In genomic region chr12:50515587-50515986, GRCh38 we compare ENCODE assay signal across 15 cellular contexts. TPM values are rescaled to one million over a fixed set of nuclear protein-coding genes. Genes with fewer than 3 reads are reported as not detected.
DNase-seq lines count a peak whose midpoint lies in the region; ATAC-seq and TF ChIP-seq lines count a peak whose summit lies in the region.
"Had no signal": no experiment of that assay in that cellular context is flagged by ENCODE, and none has a peak within 500 bp of the region (broad histone marks: within the 10 kb centered on the region; RNA-seq: fewer than 3 reads in every experiment).

No MANE protein-coding gene starts in this region.

- no peak overlapping the region for H2BK5ac ChIP-seq in IMR-90 (ENCODE audit: low read depth, low read length, poor library complexity, severe bottlenecking)

- no peak overlapping the region for H4K91ac ChIP-seq in IMR-90 (ENCODE audit: insufficient read depth, low read depth, low read length)

- CTCF ChIA-PET in IMR-90 (lab: Yijun Ruan, JAX) (no interaction called here), MCF 10A (lab: Yijun Ruan, JAX) (interaction anchor here (0.5 to 1.0 kb wide), 2 partner anchors 9 to 131 kb away, joined by 3 read pairs; no protein-coding TSS in a partner anchor)
- CTCF ChIA-PET in activated CD4-positive, alpha-beta memory T cell treated with anti-CD3 and anti-CD28 coated beads for 36 hours (lab: Charles Lee) = interaction anchor here (0.7 to 2.1 kb wide), 3 partner anchors 11 to 106 kb away, joined by 3 to 12 read pairs (median 4); partner anchors contain the start of gene DIP2B

- no peak for TF ChIP-seq CTCF in IMR-90 (conservative IDR thresholded peaks at IDR 0.05; ENCODE audit: low read depth, low read length)
- TF ChIP-seq CTCF in mesothelial cell of epicardium (IDR thresholded peaks at IDR 0.05; ENCODE audit: unreplicated experiment) = no peak
- TF ChIP-seq CTCF in MCF 10A (IDR thresholded peaks at IDR 0.05; ENCODE audit: unreplicated experiment) = no peak
- no peak for TF ChIP-seq CTCF in GM23338 (conservative IDR thresholded peaks at IDR 0.05; ENCODE audit: low read depth in 2 of 2)

- H3K9ac ChIP-seq in IMR-90 (ENCODE audit: low read depth, low read length) = no peak overlapping the region
- H3K9ac ChIP-seq: parathyroid adenoma had no signal

- H3K4me1 Mint-ChIP-seq in activated CD4-positive, alpha-beta memory T cell treated with anti-CD3 and anti-CD28 coated beads for 36 hours (ENCODE audit: low read depth) = peaks cover 47% of the 10 kb centered on the region
- H3K4me1 Mint-ChIP-seq in mesothelial cell of epicardium (peaks cover 4% of the 10 kb centered on the region), MCF 10A (ENCODE audit: insufficient read depth, unreplicated experiment) (peaks cover 9% of the 10 kb centered on the region), GM23338 (peaks cover 2% of the 10 kb centered on the region; the same call in 1 of the 3 replicates)

- 38% methylated on average over 1 of the region's 2 CpGs; no CpG with 5 or more reads in 1 of the 2 experiments for WGBS in IMR-90 (ENCODE audit: extremely low coverage in 2 of 2, insufficient read length in 1 of 2), 2 experiments

- no peak; the same call in 1 of the 2 replicates for ATAC-seq in IMR-90 (ENCODE audit: low read depth)
- no peak for ATAC-seq in GM23338

- H3K27me3 ChIP-seq in IMR-90 (ENCODE audit: control insufficient read depth, insufficient read depth, low read length) (no peaks in the 10 kb centered on the region), GM23338 (ENCODE audit: insufficient read depth) (no peaks in the 10 kb centered on the region)
- H3K27me3 ChIP-seq: SJSA1 had no signal

- H3K4me2 ChIP-seq in IMR-90 (ENCODE audit: low read depth, low read length) (no peak overlapping the region), GM23338 (no peak overlapping the region)

- H3K9me1 ChIP-seq in IMR-90 (ENCODE audit: insufficient read depth, low read length) = peaks cover 6% of the 10 kb centered on the region

- POLR2A ChIA-PET in IMR-90 (lab: Charles Lee; ENCODE audit: unreplicated experiment) = no interaction called here
- POLR2A ChIA-PET in activated CD4-positive, alpha-beta memory T cell treated with anti-CD3 and anti-CD28 coated beads for 36 hours (lab: Charles Lee) = no interaction called here
- POLR2A ChIA-PET in MCF 10A (lab: Yijun Ruan, JAX) = interaction anchor here (0.7 kb wide), 1 partner anchor 139 kb away, joined by 3 read pairs; no protein-coding TSS in a partner anchor

- H3K36me3 Mint-ChIP-seq in activated CD4-positive, alpha-beta memory T cell treated with anti-CD3 and anti-CD28 coated beads for 36 hours = no peaks in the 10 kb centered on the region
- H3K36me3 Mint-ChIP-seq in mesothelial cell of epicardium (no peaks in the 10 kb centered on the region), MCF 10A (ENCODE audit: insufficient read depth, unreplicated experiment) (peaks cover 6% of the 10 kb centered on the region), GM23338 (ENCODE audit: low read depth) (peaks cover 3% of the 10 kb centered on the region; the same call in 1 of the 3 replicates)

- H3K4me3 ChIP-seq in IMR-90 (ENCODE audit: insufficient read depth, low read depth, low read length) (no peak overlapping the region), GM23338 (no peak overlapping the region)
- H3K4me3 ChIP-seq: coronary artery, lower lobe of right lung, SJSA1 had no signal

- no peak overlapping the region for H2BK120ac ChIP-seq in IMR-90 (ENCODE audit: low read depth, low read length)

- no peak overlapping the region for H3K27ac ChIP-seq in IMR-90 (ENCODE audit: insufficient read depth, low read length)
- H3K27ac ChIP-seq in GM23338 (ENCODE audit: low read depth) = no peak overlapping the region
- H3K27ac ChIP-seq: 22Rv1, coronary artery, lower lobe of right lung, parathyroid adenoma, SJSA1 had no signal

- no peak overlapping the region for H4K5ac ChIP-seq in IMR-90 (ENCODE audit: low read depth, low read length)

- H3K4me1 ChIP-seq in IMR-90 (ENCODE audit: control insufficient read depth, insufficient read depth, low read length) (peaks cover 13% of the 10 kb centered on the region), GM23338 (ENCODE audit: insufficient read depth) (peaks cover 7% of the 10 kb centered on the region; the same call in 1 of the 2 replicates)

- TF ChIP-seq RAD21 in IMR-90 (IDR thresholded peaks at IDR 0.05; ENCODE audit: low read length) = no peak

- peak overlapping the region; percentile 5; the same call in 1 of the 2 replicates for H3K14ac ChIP-seq in IMR-90 (replicated peaks; ENCODE audit: low read depth, low read length)

- no peak for TF ChIP-seq POLR2A in IMR-90 (IDR thresholded peaks at IDR 0.05; ENCODE audit: low read depth, low read length)

- no peak overlapping the region for H2BK15ac ChIP-seq in IMR-90 (ENCODE audit: low read depth, low read length)

- H3K23ac ChIP-seq in IMR-90 (ENCODE audit: low read depth, low read length) = no peak overlapping the region

- H3K36me3 ChIP-seq in IMR-90 (ENCODE audit: control insufficient read depth, insufficient read depth, low read length) (no peaks in the 10 kb centered on the region; the same call in 1 of the 2 replicates), GM23338 (ENCODE audit: insufficient read depth) (no peaks in the 10 kb centered on the region)
- H3K36me3 ChIP-seq: lower lobe of right lung, SJSA1 had no signal

- peaks cover 3% of the 10 kb centered on the region; the same call in 1 of the 2 replicates for H4K20me1 ChIP-seq in IMR-90 (ENCODE audit: insufficient read depth, low read length)
- H4K20me1 ChIP-seq in GM23338 (replicated peaks; ENCODE audit: insufficient read depth) = peaks cover 29% of the 10 kb centered on the region

- H3K9me2 ChIP-seq in GM23338 (ENCODE audit: insufficient read depth) = peaks cover 5% of the 10 kb centered on the region; the same call in 1 of the 2 replicates

- H3K27me3 Mint-ChIP-seq in activated CD4-positive, alpha-beta memory T cell treated with anti-CD3 and anti-CD28 coated beads for 36 hours = no peaks in the 10 kb centered on the region
- no peaks in the 10 kb centered on the region for H3K27me3 Mint-ChIP-seq in mesothelial cell of epicardium (ENCODE audit: low read depth)
- no peaks in the 10 kb centered on the region for H3K27me3 Mint-ChIP-seq in MCF 10A (ENCODE audit: insufficient read depth, unreplicated experiment)
- H3K27me3 Mint-ChIP-seq in GM23338 (ENCODE audit: insufficient read depth, low read depth, poor library complexity) = peaks cover 2% of the 10 kb centered on the region

- H3K4me3 Mint-ChIP-seq in activated CD4-positive, alpha-beta memory T cell treated with anti-CD3 and anti-CD28 coated beads for 36 hours = no peak overlapping the region
- H3K4me3 Mint-ChIP-seq in mesothelial cell of epicardium = no peak overlapping the region
- no peak overlapping the region for H3K4me3 Mint-ChIP-seq in MCF 10A (ENCODE audit: unreplicated experiment)
- H3K4me3 Mint-ChIP-seq in GM23338 = no peak overlapping the region

- BruUV-seq in IMR-90 (replicated peaks; lab: Mats Ljungman, UMichigan) (no TSS peak), MCF 10A (replicated peaks; lab: Mats Ljungman, UMichigan) (no TSS peak)

- intact Hi-C loops in IMR-90 (cut with micrococcal nuclease) (loop anchor here (5.0 kb wide), 1 partner anchor 57 kb away; no protein-coding TSS in a partner anchor), MCF 10A (cut with micrococcal nuclease) (no loop called here)
- intact Hi-C loops in activated CD4-positive, alpha-beta memory T cell treated with anti-CD3 and anti-CD28 coated beads for 36 hours (cut with micrococcal nuclease) = loop anchor here (5.0 kb wide), 1 partner anchor 42 kb away; no protein-coding TSS in a partner anchor

- H2AFZ ChIP-seq in IMR-90 (replicated peaks; ENCODE audit: low read length, poor library complexity) (no peak overlapping the region), GM23338 (no peak overlapping the region)
- H2AFZ ChIP-seq: parathyroid adenoma had no signal

- no peak overlapping the region for H3K4ac ChIP-seq in IMR-90 (ENCODE audit: low read depth, low read length)

- H4K8ac ChIP-seq in IMR-90 (ENCODE audit: low read depth in 2 of 2, low read length in 2 of 2) = no peak overlapping the region

- no peaks in the 10 kb centered on the region for H3K9me3 ChIP-seq in IMR-90 (ENCODE audit: control insufficient read depth, insufficient read depth, low read length)
- H3K9me3 ChIP-seq: lower lobe of right lung, SJSA1 had no signal

- dilution Hi-C loops in IMR-90 (cut with HindIII; ENCODE audit: low sequenced_read_pairs, unreplicated experiment) = no loop called here

- in situ Hi-C loops in IMR-90 (cut with MboI; ENCODE audit: low sequenced_read_pairs) = loop anchor here (25.0 kb wide), 1 partner anchor 847 kb away; no protein-coding TSS in a partner anchor

- H3K18ac ChIP-seq in IMR-90 (ENCODE audit: low read depth, low read length) = no peak overlapping the region

- H3K9me3 Mint-ChIP-seq in activated CD4-positive, alpha-beta memory T cell treated with anti-CD3 and anti-CD28 coated beads for 36 hours = no peaks in the 10 kb centered on the region
- H3K9me3 Mint-ChIP-seq in mesothelial cell of epicardium (no peaks in the 10 kb centered on the region), MCF 10A (ENCODE audit: unreplicated experiment) (no peaks in the 10 kb centered on the region), GM23338 (no peaks in the 10 kb centered on the region)

- H2BK20ac ChIP-seq in IMR-90 (ENCODE audit: low read depth, low read length) = no peak overlapping the region

- H3K79me2 ChIP-seq in GM23338 (replicated peaks; ENCODE audit: insufficient read depth) = peaks cover 99% of the 10 kb centered on the region

- no peaks in the 10 kb centered on the region for H3F3A ChIP-seq in GM23338 (replicated peaks; ENCODE audit: low read depth)

- no peak overlapping the region for H3K56ac ChIP-seq in IMR-90 (ENCODE audit: extremely low read depth, insufficient read depth, low read length)

- DNase-seq in NOMO-1 (lab: John Stamatoyannopoulos, UW; ENCODE audit: unreplicated experiment in 2 of 2) (peak; percentile 34 to 41), NOMO-1 treated with dmso at 0.1 percent for 144 hours (lab: John Stamatoyannopoulos, UW; ENCODE audit: unreplicated experiment) (no peak), IMR-90 (no peak), mesothelial cell of epicardium (ENCODE audit: low spot score in 2 of 2, unreplicated experiment in 2 of 2) (no peak), MCF 10A (ENCODE audit: unreplicated experiment) (no peak), GM23338 (ENCODE audit: low spot score) (no peak)
- DNase-seq in activated CD4-positive, alpha-beta memory T cell treated with anti-CD3 and anti-CD28 coated beads for 36 hours = no peak
- no peak for DNase-seq in stimulated activated CD4-positive, alpha-beta T cell treated with anti-CD3 and anti-CD28 coated beads, Interleukin-12 subunit alpha, Interleukin-12 subunit beta, amount 100 ng/mL, for 4 hours
- DNase-seq: activated CD4-positive, alpha-beta T cell treated with anti-CD3 and anti-CD28 coated beads for 4 hours; lower lobe of right lung; NCI-H2081 treated with DMSO at 0.1 percent for 48 hours had no signal

- peak overlapping the region; percentile 66 for H3K27ac Mint-ChIP-seq in activated CD4-positive, alpha-beta memory T cell treated with anti-CD3 and anti-CD28 coated beads for 36 hours
- H3K27ac Mint-ChIP-seq in mesothelial cell of epicardium (peak overlapping the region; percentile 35), MCF 10A (ENCODE audit: low read depth, unreplicated experiment) (no peak overlapping the region), GM23338 (no peak overlapping the region)

- H3K79me1 ChIP-seq in IMR-90 (ENCODE audit: low read depth in 1 of 2, low read length in 2 of 2) = peaks cover 29 to 73% of the 10 kb centered on the region in 2 experiments

- H2AK5ac ChIP-seq in IMR-90 (ENCODE audit: low read depth, low read length) = no peak overlapping the region

- no peak overlapping the region for H2AK9ac ChIP-seq in IMR-90 (replicated peaks; ENCODE audit: low read depth, low read length, poor library complexity)

RNA-seq across cellular contexts. Expression of gene DIP2B, which starts 10.8 kb away (rescaled TPM):
- 12.9 and 13.9 TPM in 2 replicates for total RNA-seq in IMR-90 (2012; rRNA removed)
- polyA plus RNA-seq in IMR-90 (2012; rRNA removed) = 6.8 and 7.7 TPM in 2 replicates
- polyA plus RNA-seq in IMR-90 (2012; cell fraction: cytosol; rRNA removed) = 4.1 and 4.4 TPM in 2 replicates
- polyA plus RNA-seq in IMR-90 (2012; cell fraction: nucleus; rRNA removed; ENCODE audit: low replicate concordance) = 6.4 and 11.5 TPM in 2 replicates
- total RNA-seq in activated CD4-positive, alpha-beta memory T cell treated with anti-CD3 and anti-CD28 coated beads for 36 hours = 10 to 100 TPM; 23.3 to 23.7 TPM
- total RNA-seq in mesothelial cell of epicardium = 29.3 to 32.0 TPM (median 31.3 TPM) in 3 replicates
- total RNA-seq in MCF 10A (2022) = 18.8 and 19.0 TPM in 2 replicates
- 35.0 and 36.4 TPM in 2 replicates for total RNA-seq in GM23338 (2014; rRNA removed; shearing (Covaris generic))
- 8.0 and 8.9 TPM in 2 replicates for polyA plus RNA-seq in GM23338 (2016; fragmentation: Nextera tagmentation; extraction: Ambion mirVana)

Comparison
In these comparisons a context has a peak if more than half of its experiments do, and no peak if none do; other contexts are left out.
1. DNase-seq: peak in NOMO-1 (2 of 2); none in NOMO-1 treated with dmso at 0.1 percent for 144 hours (single experiment), IMR-90 (single experiment), activated CD4-positive, alpha-beta memory T cell treated with anti-CD3 and anti-CD28 coated beads for 36 hours (single experiment), mesothelial cell of epicardium (0 of 2), MCF 10A (single experiment), stimulated activated CD4-positive, alpha-beta T cell treated with anti-CD3 and anti-CD28 coated beads, Interleukin-12 subunit alpha, Interleukin-12 subunit beta, amount 100 ng/mL, for 4 hours (single experiment) and GM23338 (single experiment).
2. H3K27ac Mint-ChIP-seq: peak in activated CD4-positive, alpha-beta memory T cell treated with anti-CD3 and anti-CD28 coated beads for 36 hours (single experiment) and mesothelial cell of epicardium (single experiment); none in MCF 10A (single experiment) and GM23338 (single experiment).